ENCODE assay signal across 24 cellular contexts in the genomic region with DNA sequence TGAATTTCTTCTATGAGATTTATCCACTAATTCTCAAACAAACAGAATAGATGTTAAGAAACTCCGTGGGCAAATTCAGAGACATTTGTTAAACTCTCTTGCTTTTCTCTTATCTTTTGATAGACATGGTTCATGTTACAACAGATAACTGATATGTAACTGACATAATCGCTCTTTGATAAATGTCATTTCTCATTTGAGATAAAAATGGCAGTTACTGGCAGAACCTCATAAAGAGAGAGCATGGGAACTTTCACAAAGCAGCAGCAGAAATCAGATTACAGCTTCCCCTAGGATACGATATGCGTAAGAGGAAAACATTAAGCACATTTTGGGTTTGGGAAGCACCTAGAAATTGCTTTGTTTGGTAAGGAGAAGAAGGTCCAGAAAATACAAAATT.
"Had no signal": no experiment of that assay in that cellular context is flagged by ENCODE, and none has a peak within 500 bp of the region (broad histone marks: within the 10 kb centered on the region; RNA-seq: fewer than 3 reads in every experiment).

No MANE protein-coding gene starts in this region.

- FAIRE-seq: endometrium, frontal cortex had no signal

- H3K4me1 ChIP-seq: colonic mucosa, esophagus squamous epithelium, foreskin keratinocyte, gastroesophageal sphincter, left lung, lower lobe of right lung had no signal

- H2AFZ ChIP-seq: hepatocyte had no signal

- H3K36me3 ChIP-seq: colonic mucosa, esophagus squamous epithelium, gastroesophageal sphincter, heart left ventricle, left lung, lower lobe of right lung had no signal

- DNase-seq: colonic mucosa; cortex of kidney; effector CD8-positive, alpha-beta T cell; effector memory CD8-positive, alpha-beta T cell; endodermal cell; esophagus squamous epithelium; foreskin keratinocyte; heart left ventricle; hypothalamus; immature natural killer cell; islet precursor cell; left cardiac atrium; left lung; left ventricle myocardium superior; lower lobe of right lung; mesendoderm; midbrain; naive thymus-derived CD4-positive, alpha-beta T cell had no signal

- H3K4me3 ChIP-seq: colonic mucosa, esophagus squamous epithelium, gastroesophageal sphincter, heart left ventricle, hepatocyte, left lung, lower lobe of right lung had no signal

- H3K27ac ChIP-seq: colonic mucosa, epithelial cell of prostate, esophagus squamous epithelium, foreskin keratinocyte, gastroesophageal sphincter, heart left ventricle, hepatocyte, left lung, lower lobe of right lung had no signal

- H3K27me3 ChIP-seq: colonic mucosa, esophagus squamous epithelium, gastroesophageal sphincter, heart left ventricle, hepatocyte, left lung had no signal

- H3K79me2 ChIP-seq: hepatocyte had no signal

- H3K9me3 ChIP-seq: colonic mucosa, esophagus squamous epithelium, gastroesophageal sphincter, heart left ventricle, left lung, lower lobe of right lung had no signal

- ATAC-seq: effector memory CD8-positive, alpha-beta T cell; esophagus mucosa; foreskin keratinocyte; gastroesophageal sphincter; left lung; left ventricle myocardium superior; lower lobe of right lung; naive thymus-derived CD4-positive, alpha-beta T cell had no signal

- H3K4me2 ChIP-seq: hepatocyte had no signal
